ENCODE assay signal across 1 cellular context in the genomic region with DNA sequence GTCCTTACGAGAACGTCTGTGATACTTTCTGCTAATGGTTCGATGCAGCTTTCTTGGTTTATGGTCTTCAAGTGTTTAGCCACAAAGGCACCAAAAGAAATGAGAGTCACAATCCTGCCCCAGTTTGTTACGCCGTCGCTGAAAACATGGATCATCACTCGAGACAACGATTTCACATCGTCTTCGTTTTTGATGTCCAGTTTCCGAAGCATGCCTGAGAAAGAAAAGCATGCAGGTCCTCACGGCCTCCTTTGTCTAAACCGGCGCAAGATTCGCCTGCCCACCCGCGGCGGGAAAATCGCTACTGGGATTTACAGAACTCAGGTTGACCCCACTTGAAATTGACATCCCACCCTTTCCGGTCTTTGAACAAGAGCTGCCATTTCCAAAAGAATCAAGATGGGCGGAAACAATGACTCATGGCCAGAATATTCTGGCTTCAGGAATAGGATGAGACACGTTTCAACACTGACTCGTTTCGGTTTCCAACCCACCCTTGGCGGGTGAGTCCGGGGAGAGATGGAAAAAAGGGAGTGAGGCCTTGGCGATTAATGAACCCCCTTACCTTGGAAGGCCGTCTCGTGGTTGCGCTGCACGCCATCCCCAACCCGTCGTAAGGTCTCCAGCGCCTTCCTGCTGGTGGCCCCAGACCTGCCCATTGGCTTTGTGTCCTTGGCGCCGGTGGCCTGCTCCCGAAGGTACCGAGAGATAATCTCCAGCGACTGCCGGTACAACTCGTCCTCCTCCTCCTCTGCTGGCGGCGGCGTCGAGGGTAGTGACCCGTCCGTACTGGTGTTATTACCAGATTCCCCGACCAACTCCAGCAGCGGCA.
A peak's percentile ranks its signal among the peaks of the same experiment; 100 is the strongest.
TF ChIP-seq lines count a peak whose summit lies in the region.

No MANE protein-coding gene starts in this region.

TF ChIP-seq in HepG2, 621 proteins besides CTCF, POLR2A, EP300 and RAD21 (continued from another document and continues in another):
- TF ChIP-seq, protein P1, sequence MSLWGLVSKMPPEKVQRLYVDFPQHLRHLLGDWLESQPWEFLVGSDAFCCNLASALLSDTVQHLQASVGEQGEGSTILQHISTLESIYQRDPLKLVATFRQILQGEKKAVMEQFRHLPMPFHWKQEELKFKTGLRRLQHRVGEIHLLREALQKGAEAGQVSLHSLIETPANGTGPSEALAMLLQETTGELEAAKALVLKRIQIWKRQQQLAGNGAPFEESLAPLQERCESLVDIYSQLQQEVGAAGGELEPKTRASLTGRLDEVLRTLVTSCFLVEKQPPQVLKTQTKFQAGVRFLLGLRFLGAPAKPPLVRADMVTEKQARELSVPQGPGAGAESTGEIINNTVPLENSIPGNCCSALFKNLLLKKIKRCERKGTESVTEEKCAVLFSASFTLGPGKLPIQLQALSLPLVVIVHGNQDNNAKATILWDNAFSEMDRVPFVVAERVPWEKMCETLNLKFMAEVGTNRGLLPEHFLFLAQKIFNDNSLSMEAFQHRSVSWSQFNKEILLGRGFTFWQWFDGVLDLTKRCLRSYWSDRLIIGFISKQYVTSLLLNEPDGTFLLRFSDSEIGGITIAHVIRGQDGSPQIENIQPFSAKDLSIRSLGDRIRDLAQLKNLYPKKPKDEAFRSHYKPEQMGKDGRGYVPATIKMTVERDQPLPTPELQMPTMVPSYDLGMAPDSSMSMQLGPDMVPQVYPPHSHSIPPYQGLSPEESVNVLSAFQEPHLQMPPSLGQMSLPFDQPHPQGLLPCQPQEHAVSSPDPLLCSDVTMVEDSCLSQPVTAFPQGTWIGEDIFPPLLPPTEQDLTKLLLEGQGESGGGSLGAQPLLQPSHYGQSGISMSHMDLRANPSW (CRISPR knock-in tag; IDR thresholded peaks at IDR 0.05; ENCODE audit: borderline replicate concordance) = no peak
- TF ChIP-seq ZIK1 (CRISPR knock-in tag; IDR thresholded peaks at IDR 0.05; ENCODE audit: borderline replicate concordance, low read depth) (no peak), KAT7 (CRISPR knock-in tag; IDR thresholded peaks at IDR 0.05; ENCODE audit: borderline replicate concordance) (no peak), NKX3-1 (CRISPR knock-in tag; IDR thresholded peaks at IDR 0.05) (no peak), SRSF4 (IDR thresholded peaks at IDR 0.05; ENCODE audit: low read depth, low read length, poor library complexity, severe bottlenecking) (no peak), HOXA9 (CRISPR knock-in tag; IDR thresholded peaks at IDR 0.05; ENCODE audit: borderline replicate concordance) (no peak), FOSL2 (CRISPR knock-in tag; IDR thresholded peaks at IDR 0.05) (peak; percentile 86), ZNF430 (CRISPR knock-in tag; IDR thresholded peaks at IDR 0.05) (no peak), MAFG (CRISPR knock-in tag; IDR thresholded peaks at IDR 0.05) (no peak), FOXK1 (CRISPR knock-in tag; IDR thresholded peaks at IDR 0.05; ENCODE audit: borderline replicate concordance, low read depth) (no peak), MTA3 (CRISPR knock-in tag; IDR thresholded peaks at IDR 0.05) (no peak), MIER3 (CRISPR knock-in tag; IDR thresholded peaks at IDR 0.05; ENCODE audit: borderline replicate concordance) (no peak), ZSCAN12 (CRISPR knock-in tag; IDR thresholded peaks at IDR 0.05) (no peak), ZKSCAN8 (CRISPR knock-in tag; IDR thresholded peaks at IDR 0.05; ENCODE audit: borderline replicate concordance) (no peak), ZFP37 (CRISPR knock-in tag; IDR thresholded peaks at IDR 0.05; ENCODE audit: borderline replicate concordance) (no peak), ZNF333 (CRISPR knock-in tag; IDR thresholded peaks at IDR 0.05; ENCODE audit: borderline replicate concordance) (no peak), NFRKB (IDR thresholded peaks at IDR 0.05) (no peak), TOPORS (CRISPR knock-in tag; IDR thresholded peaks at IDR 0.05) (no peak), ISX (CRISPR knock-in tag; conservative IDR thresholded peaks at IDR 0.05) (no peak), EZH2 (conservative IDR thresholded peaks at IDR 0.05; ENCODE audit: low read depth, low read length) (no peak), ZNF431 (CRISPR knock-in tag; IDR thresholded peaks at IDR 0.05; ENCODE audit: borderline replicate concordance, low read depth) (no peak), REL (CRISPR knock-in tag; conservative IDR thresholded peaks at IDR 0.05) (no peak), ZNF451 (CRISPR knock-in tag; IDR thresholded peaks at IDR 0.05) (no peak; the same call in 1 of the 2 replicates), TAF1 (CRISPR knock-in tag; IDR thresholded peaks at IDR 0.05) (peak; percentile 9; the same call in 1 of the 2 replicates), NR2C2 (CRISPR knock-in tag; IDR thresholded peaks at IDR 0.05; ENCODE audit: borderline replicate concordance) (no peak), ZNF839 (CRISPR knock-in tag; IDR thresholded peaks at IDR 0.05; ENCODE audit: borderline replicate concordance) (0 out of 2 replicates have a peak, but pooled peaks have one; percentile 11), NCOR1 (IDR thresholded peaks at IDR 0.05; ENCODE audit: borderline replicate concordance, low read length) (no peak), ZNF205 (CRISPR knock-in tag; IDR thresholded peaks at IDR 0.05) (no peak), ZNF121 (CRISPR knock-in tag; IDR thresholded peaks at IDR 0.05) (no peak)
- TF ChIP-seq, protein P2, sequence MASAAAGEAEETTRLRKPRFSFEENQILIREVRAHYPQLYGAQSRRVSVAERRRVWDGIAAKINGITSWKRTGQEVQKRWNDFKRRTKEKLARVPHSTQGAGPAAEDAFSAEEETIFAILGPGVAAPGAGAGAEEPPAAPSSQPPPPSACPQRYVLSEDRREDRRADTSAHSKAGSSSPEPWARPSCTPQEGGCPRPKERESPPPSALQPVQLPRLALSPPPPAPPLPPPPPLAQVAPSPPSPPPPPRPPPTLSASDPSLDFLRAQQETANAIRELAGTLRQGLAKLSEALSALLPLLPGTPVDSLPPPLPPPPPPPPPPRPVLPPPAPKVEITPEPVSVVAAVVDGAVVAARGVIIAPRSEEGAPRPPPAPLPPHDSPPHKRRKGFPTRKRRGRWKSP (CRISPR knock-in tag; IDR thresholded peaks at IDR 0.05) = peak; percentile 34; the same call in 1 of the 2 replicates
- TF ChIP-seq, protein P3, sequence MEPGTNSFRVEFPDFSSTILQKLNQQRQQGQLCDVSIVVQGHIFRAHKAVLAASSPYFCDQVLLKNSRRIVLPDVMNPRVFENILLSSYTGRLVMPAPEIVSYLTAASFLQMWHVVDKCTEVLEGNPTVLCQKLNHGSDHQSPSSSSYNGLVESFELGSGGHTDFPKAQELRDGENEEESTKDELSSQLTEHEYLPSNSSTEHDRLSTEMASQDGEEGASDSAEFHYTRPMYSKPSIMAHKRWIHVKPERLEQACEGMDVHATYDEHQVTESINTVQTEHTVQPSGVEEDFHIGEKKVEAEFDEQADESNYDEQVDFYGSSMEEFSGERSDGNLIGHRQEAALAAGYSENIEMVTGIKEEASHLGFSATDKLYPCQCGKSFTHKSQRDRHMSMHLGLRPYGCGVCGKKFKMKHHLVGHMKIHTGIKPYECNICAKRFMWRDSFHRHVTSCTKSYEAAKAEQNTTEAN (CRISPR knock-in tag; conservative IDR thresholded peaks at IDR 0.05) = no peak
- TF ChIP-seq, protein P4, sequence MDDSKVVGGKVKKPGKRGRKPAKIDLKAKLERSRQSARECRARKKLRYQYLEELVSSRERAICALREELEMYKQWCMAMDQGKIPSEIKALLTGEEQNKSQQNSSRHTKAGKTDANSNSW (CRISPR knock-in tag; IDR thresholded peaks at IDR 0.05; ENCODE audit: borderline replicate concordance) = no peak
- TF ChIP-seq, protein P5, sequence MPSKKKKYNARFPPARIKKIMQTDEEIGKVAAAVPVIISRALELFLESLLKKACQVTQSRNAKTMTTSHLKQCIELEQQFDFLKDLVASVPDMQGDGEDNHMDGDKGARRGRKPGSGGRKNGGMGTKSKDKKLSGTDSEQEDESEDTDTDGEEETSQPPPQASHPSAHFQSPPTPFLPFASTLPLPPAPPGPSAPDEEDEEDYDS (CRISPR knock-in tag; IDR thresholded peaks at IDR 0.05) = no peak
- TF ChIP-seq, protein P6, sequence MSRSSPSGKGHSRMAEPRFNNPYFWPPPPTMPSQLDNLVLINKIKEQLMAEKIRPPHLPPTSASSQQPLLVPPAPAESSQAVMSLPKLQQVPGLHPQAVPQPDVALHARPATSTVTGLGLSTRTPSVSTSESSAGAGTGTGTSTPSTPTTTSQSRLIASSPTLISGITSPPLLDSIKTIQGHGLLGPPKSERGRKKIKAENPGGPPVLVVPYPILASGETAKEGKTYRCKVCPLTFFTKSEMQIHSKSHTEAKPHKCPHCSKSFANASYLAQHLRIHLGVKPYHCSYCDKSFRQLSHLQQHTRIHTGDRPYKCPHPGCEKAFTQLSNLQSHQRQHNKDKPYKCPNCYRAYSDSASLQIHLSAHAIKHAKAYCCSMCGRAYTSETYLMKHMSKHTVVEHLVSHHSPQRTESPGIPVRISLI (CRISPR knock-in tag; IDR thresholded peaks at IDR 0.05; ENCODE audit: borderline replicate concordance) = no peak
- TF ChIP-seq, protein P7, sequence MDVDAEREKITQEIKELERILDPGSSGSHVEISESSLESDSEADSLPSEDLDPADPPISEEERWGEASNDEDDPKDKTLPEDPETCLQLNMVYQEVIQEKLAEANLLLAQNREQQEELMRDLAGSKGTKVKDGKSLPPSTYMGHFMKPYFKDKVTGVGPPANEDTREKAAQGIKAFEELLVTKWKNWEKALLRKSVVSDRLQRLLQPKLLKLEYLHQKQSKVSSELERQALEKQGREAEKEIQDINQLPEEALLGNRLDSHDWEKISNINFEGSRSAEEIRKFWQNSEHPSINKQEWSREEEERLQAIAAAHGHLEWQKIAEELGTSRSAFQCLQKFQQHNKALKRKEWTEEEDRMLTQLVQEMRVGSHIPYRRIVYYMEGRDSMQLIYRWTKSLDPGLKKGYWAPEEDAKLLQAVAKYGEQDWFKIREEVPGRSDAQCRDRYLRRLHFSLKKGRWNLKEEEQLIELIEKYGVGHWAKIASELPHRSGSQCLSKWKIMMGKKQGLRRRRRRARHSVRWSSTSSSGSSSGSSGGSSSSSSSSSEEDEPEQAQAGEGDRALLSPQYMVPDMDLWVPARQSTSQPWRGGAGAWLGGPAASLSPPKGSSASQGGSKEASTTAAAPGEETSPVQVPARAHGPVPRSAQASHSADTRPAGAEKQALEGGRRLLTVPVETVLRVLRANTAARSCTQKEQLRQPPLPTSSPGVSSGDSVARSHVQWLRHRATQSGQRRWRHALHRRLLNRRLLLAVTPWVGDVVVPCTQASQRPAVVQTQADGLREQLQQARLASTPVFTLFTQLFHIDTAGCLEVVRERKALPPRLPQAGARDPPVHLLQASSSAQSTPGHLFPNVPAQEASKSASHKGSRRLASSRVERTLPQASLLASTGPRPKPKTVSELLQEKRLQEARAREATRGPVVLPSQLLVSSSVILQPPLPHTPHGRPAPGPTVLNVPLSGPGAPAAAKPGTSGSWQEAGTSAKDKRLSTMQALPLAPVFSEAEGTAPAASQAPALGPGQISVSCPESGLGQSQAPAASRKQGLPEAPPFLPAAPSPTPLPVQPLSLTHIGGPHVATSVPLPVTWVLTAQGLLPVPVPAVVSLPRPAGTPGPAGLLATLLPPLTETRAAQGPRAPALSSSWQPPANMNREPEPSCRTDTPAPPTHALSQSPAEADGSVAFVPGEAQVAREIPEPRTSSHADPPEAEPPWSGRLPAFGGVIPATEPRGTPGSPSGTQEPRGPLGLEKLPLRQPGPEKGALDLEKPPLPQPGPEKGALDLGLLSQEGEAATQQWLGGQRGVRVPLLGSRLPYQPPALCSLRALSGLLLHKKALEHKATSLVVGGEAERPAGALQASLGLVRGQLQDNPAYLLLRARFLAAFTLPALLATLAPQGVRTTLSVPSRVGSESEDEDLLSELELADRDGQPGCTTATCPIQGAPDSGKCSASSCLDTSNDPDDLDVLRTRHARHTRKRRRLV (CRISPR knock-in tag; IDR thresholded peaks at IDR 0.05) = no peak; the same call in 1 of the 2 replicates
- TF ChIP-seq, protein P8, sequence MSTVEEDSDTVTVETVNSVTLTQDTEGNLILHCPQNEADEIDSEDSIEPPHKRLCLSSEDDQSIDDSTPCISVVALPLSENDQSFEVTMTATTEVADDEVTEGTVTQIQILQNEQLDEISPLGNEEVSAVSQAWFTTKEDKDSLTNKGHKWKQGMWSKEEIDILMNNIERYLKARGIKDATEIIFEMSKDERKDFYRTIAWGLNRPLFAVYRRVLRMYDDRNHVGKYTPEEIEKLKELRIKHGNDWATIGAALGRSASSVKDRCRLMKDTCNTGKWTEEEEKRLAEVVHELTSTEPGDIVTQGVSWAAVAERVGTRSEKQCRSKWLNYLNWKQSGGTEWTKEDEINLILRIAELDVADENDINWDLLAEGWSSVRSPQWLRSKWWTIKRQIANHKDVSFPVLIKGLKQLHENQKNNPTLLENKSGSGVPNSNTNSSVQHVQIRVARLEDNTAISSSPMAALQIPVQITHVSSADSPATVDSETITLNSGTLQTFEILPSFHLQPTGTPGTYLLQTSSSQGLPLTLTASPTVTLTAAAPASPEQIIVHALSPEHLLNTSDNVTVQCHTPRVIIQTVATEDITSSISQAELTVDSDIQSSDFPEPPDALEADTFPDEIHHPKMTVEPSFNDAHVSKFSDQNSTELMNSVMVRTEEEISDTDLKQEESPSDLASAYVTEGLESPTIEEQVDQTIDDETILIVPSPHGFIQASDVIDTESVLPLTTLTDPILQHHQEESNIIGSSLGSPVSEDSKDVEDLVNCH (CRISPR knock-in tag; IDR thresholded peaks at IDR 0.05) = no peak
- TF ChIP-seq, protein P9, sequence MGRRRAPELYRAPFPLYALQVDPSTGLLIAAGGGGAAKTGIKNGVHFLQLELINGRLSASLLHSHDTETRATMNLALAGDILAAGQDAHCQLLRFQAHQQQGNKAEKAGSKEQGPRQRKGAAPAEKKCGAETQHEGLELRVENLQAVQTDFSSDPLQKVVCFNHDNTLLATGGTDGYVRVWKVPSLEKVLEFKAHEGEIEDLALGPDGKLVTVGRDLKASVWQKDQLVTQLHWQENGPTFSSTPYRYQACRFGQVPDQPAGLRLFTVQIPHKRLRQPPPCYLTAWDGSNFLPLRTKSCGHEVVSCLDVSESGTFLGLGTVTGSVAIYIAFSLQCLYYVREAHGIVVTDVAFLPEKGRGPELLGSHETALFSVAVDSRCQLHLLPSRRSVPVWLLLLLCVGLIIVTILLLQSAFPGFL (CRISPR knock-in tag; IDR thresholded peaks at IDR 0.05) = no peak
- TF ChIP-seq, protein P10, sequence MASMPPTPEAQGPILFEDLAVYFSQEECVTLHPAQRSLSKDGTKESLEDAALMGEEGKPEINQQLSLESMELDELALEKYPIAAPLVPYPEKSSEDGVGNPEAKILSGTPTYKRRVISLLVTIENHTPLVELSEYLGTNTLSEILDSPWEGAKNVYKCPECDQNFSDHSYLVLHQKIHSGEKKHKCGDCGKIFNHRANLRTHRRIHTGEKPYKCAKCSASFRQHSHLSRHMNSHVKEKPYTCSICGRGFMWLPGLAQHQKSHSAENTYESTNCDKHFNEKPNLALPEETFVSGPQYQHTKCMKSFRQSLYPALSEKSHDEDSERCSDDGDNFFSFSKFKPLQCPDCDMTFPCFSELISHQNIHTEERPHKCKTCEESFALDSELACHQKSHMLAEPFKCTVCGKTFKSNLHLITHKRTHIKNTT (CRISPR knock-in tag; IDR thresholded peaks at IDR 0.05) = no peak
- TF ChIP-seq, protein P11, sequence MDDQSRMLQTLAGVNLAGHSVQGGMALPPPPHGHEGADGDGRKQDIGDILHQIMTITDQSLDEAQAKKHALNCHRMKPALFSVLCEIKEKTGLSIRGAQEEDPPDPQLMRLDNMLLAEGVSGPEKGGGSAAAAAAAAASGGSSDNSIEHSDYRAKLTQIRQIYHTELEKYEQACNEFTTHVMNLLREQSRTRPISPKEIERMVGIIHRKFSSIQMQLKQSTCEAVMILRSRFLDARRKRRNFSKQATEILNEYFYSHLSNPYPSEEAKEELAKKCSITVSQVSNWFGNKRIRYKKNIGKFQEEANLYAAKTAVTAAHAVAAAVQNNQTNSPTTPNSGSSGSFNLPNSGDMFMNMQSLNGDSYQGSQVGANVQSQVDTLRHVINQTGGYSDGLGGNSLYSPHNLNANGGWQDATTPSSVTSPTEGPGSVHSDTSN (CRISPR knock-in tag; IDR thresholded peaks at IDR 0.05; ENCODE audit: borderline replicate concordance) = no peak
